ENCODE assay signal across 27 cellular contexts in the genomic region with DNA sequence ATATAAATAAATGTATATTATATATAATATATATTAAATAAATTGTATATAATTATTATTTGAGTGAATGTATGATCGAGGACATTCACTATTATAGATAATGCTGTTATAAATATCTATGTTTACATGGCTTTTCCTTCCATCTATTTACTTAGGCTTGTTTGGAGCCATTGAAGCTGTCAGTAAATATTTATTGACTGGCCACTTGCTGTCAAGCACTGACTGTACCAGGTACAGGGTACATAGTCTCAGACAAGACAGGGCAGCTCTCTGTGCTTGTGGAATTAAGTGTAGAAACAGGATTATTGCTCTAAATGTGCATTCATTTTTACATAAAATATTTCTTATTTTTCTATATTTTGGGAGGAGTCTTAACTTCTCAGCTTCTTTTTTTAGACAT. TPM values are rescaled to one million over a fixed set of nuclear protein-coding genes. Genes with fewer than 3 reads are reported as not detected.
DNase-seq lines count a peak whose midpoint lies in the region; FAIRE-seq and TF ChIP-seq lines count a peak whose summit lies in the region.
"Had no signal": no experiment of that assay in that cellular context is flagged by ENCODE, and none has a peak within 500 bp of the region (broad histone marks: within the 10 kb centered on the region; RNA-seq: fewer than 3 reads in every experiment).

No MANE protein-coding gene starts in this region.

- H3K27ac ChIP-seq in BLaER1 treated with 17β-estradiol and CSF1 and Interleukin-3, amounts not matched to agents 10 nM and 100 nM: no peak overlapping the region
- H3K27ac ChIP-seq in endothelial cell of umbilical vein (ENCODE audit: insufficient read depth, low read depth, low read length) (no peak overlapping the region), muscle layer of colon (ENCODE audit: low read depth, low read length) (peak overlapping the region; percentile 57)

- H2AFZ ChIP-seq in endothelial cell of umbilical vein (ENCODE audit: low read depth, low read length): no peak overlapping the region
- H2AFZ ChIP-seq: GM23248 had no signal

- H3K4me1 Mint-ChIP-seq in activated CD4-positive, alpha-beta T cell treated with anti-CD3 and anti-CD28 coated beads, Interleukin-2, amount 10 ng/mL, durations not matched to agents 7 days and 5 days: peaks cover 30% of the 10 kb centered on the region

- no peak overlapping the region for H3K4me3 Mint-ChIP-seq in activated CD4-positive, alpha-beta T cell treated with anti-CD3 and anti-CD28 coated beads, Interleukin-2, amount 10 ng/mL, durations not matched to agents 7 days and 5 days
- H3K4me3 Mint-ChIP-seq: activated T-cell treated with anti-CD3 and anti-CD28 coated beads, Interleukin-2, amount 50 U/mL, for 4 hours; memory B cell; stimulated activated memory B cell treated with anti-CD40 and anti-IgM and Interleukin-4, amounts not matched to agents 10 μg/mL and 1 μg/mL and 100 μg/mL, for 72 hours; T-helper 1 cell treated with Interleukin-12 subunit alpha and Interleukin-12 subunit beta and Interleukin-4 antibody, amounts not matched to agents 30 μg/mL and 1 μg/mL, for 36 hours had no signal

- H3K36me3 Mint-ChIP-seq in activated CD4-positive, alpha-beta T cell treated with anti-CD3 and anti-CD28 coated beads, Interleukin-2, amount 10 ng/mL, durations not matched to agents 7 days and 5 days (ENCODE audit: low read depth): peaks cover 24% of the 10 kb centered on the region
- H3K36me3 Mint-ChIP-seq: brain had no signal

- no peak overlapping the region for H3K27ac Mint-ChIP-seq in activated CD4-positive, alpha-beta T cell treated with anti-CD3 and anti-CD28 coated beads, Interleukin-2, amount 10 ng/mL, durations not matched to agents 7 days and 5 days
- H3K27ac Mint-ChIP-seq: memory B cell; stimulated activated memory B cell treated with anti-CD40 and anti-IgM and Interleukin-4, amounts not matched to agents 10 μg/mL and 1 μg/mL and 100 μg/mL, for 72 hours had no signal

- no peaks in the 10 kb centered on the region for H3K27me3 ChIP-seq in BLaER1 treated with 17β-estradiol and CSF1 and Interleukin-3, amounts not matched to agents 10 nM and 100 nM
- H3K27me3 ChIP-seq in endothelial cell of umbilical vein (ENCODE audit: control insufficient read depth in 2 of 2, insufficient read depth in 2 of 2, low read length in 2 of 2): no peaks in the 10 kb centered on the region
- no peaks in the 10 kb centered on the region for H3K27me3 ChIP-seq in muscle layer of colon (ENCODE audit: control insufficient read depth in 1 of 2, insufficient read depth in 2 of 2, low read length in 2 of 2)
- H3K27me3 ChIP-seq: adrenal gland, uterus had no signal

- H3K9me3 Mint-ChIP-seq in activated CD4-positive, alpha-beta T cell treated with anti-CD3 and anti-CD28 coated beads, Interleukin-2, amount 10 ng/mL, durations not matched to agents 7 days and 5 days: no peaks in the 10 kb centered on the region
- H3K9me3 Mint-ChIP-seq: activated T-cell treated with anti-CD3 and anti-CD28 coated beads, Interleukin-2, amount 50 U/mL, for 4 hours; brain; memory B cell; stimulated activated memory B cell treated with anti-CD40 and anti-IgM and Interleukin-4, amounts not matched to agents 10 μg/mL and 1 μg/mL and 100 μg/mL, for 72 hours; T-helper 1 cell treated with Interleukin-12 subunit alpha and Interleukin-12 subunit beta and Interleukin-4 antibody, amounts not matched to agents 30 μg/mL and 1 μg/mL, for 36 hours had no signal

- H3K4me2 ChIP-seq in BLaER1 treated with 17β-estradiol and CSF1 and Interleukin-3, amounts not matched to agents 10 nM and 100 nM: peak overlapping the region in 6 of 11 experiments; percentile 7 to 68 (median 45); a peak in 11 of 22 replicates
- H3K4me2 ChIP-seq in endothelial cell of umbilical vein (ENCODE audit: insufficient read depth, low read length): no peak overlapping the region
- H3K4me2 ChIP-seq: SK-N-SH had no signal

- DNase-seq in DMS53 (lab: John Stamatoyannopoulos, UW): peak; percentile 92
- DNase-seq in endothelial cell of umbilical vein (ENCODE audit: low read depth, low spot score): no peak
- no peak for DNase-seq in activated T-cell treated with anti-CD3 and anti-CD28 coated beads, Interleukin-2, amount 50 U/mL, for 1 hour
- no peak for DNase-seq in T-helper 9 cell
- DNase-seq in activated CD4-positive, alpha-beta T cell treated with anti-CD3 and anti-CD28 coated beads, Interleukin-2, amount 10 ng/mL, durations not matched to agents 7 days and 5 days: no peak
- DNase-seq in COLO829 (ENCODE audit: low spot score): no peak
- DNase-seq: activated CD4-positive, alpha-beta T cell treated with anti-CD3 and anti-CD28 coated beads for 48 hours; activated naive CD4-positive, alpha-beta T cell treated with Interleukin-2 at 50 U/mL for 16 hours; activated T-cell treated with anti-CD3 and anti-CD28 coated beads, Interleukin-2, amount 50 U/mL, for 4 hours; adrenal gland; glutamatergic neuron; GM23248; Karpas-422; MV-4-11; NCI-H1436 treated with DMSO at 0.1 percent for 48 hours; NCI-H526 treated with DMSO at 0.1 percent for 48 hours; posterior cingulate gyrus; stimulated activated CD4-positive, alpha-beta T cell treated with anti-CD3 and anti-CD28 coated beads, Interleukin-4, amount 100 ng/mL, for 4 hours; uterus had no signal

- intact Hi-C loops in endothelial cell of umbilical vein (cut with micrococcal nuclease): no loop called here

- no peak for TF ChIP-seq CTCF in endothelial cell of umbilical vein (IDR thresholded peaks at IDR 0.05; ENCODE audit: extremely low read depth in 1 of 2, insufficient read depth in 1 of 2, low read depth in 1 of 2, low read length in 2 of 2)

- CTCF ChIA-PET in endothelial cell of umbilical vein (lab: Charles Lee): interaction anchor here (0.9 kb wide), 1 partner anchor 11 kb away, joined by 3 read pairs; no protein-coding TSS in a partner anchor
- CTCF ChIA-PET in activated CD4-positive, alpha-beta T cell treated with anti-CD3 and anti-CD28 coated beads, Interleukin-2, amount 10 ng/mL, durations not matched to agents 7 days and 5 days (lab: Charles Lee): interaction anchor here (3.3 kb wide), 1 partner anchor 11 kb away, joined by 14 read pairs; no protein-coding TSS in a partner anchor

- H3K4me3 ChIP-seq in BLaER1 treated with 17β-estradiol and CSF1 and Interleukin-3, amounts not matched to agents 10 nM and 100 nM: no peak overlapping the region
- no peak overlapping the region for H3K4me3 ChIP-seq in endothelial cell of umbilical vein (replicated peaks in 1 of 3; ENCODE audit: insufficient read depth in 1 of 3, low read depth in 1 of 3, low read length in 3 of 3)
- peak overlapping the region in 1 of 2 donors; percentile 58 for H3K4me3 ChIP-seq in muscle layer of colon (ENCODE audit: low read depth in 1 of 2, low read length in 2 of 2)
- H3K4me3 ChIP-seq: adrenal gland, GM23248, uterus had no signal

- H3K9ac ChIP-seq in BLaER1 treated with 17β-estradiol and CSF1 and Interleukin-3, amounts not matched to agents 10 nM and 100 nM: no peak overlapping the region
- H3K9ac ChIP-seq in endothelial cell of umbilical vein (replicated peaks; ENCODE audit: extremely low read depth, insufficient read depth, low read length): no peak overlapping the region
- peak overlapping the region; percentile 68 for H3K9ac ChIP-seq in muscle layer of colon (ENCODE audit: low read length)
- H3K9ac ChIP-seq: GM23248, SK-N-SH had no signal

- H4K20me1 ChIP-seq in BLaER1 treated with 17β-estradiol and CSF1 and Interleukin-3, amounts not matched to agents 10 nM and 100 nM: peaks cover 0 to 8% (median 0%) of the 10 kb centered on the region in 11 experiments; a peak in 1 of 22 replicates
- no peaks in the 10 kb centered on the region for H4K20me1 ChIP-seq in endothelial cell of umbilical vein (replicated peaks; ENCODE audit: control insufficient read depth, extremely low read depth, insufficient read depth, low read length)

- FAIRE-seq in endothelial cell of umbilical vein (lab: Jason Lieb, UNC): peak; percentile 8
- FAIRE-seq: GM12892 had no signal

- H3K9me3 ChIP-seq in BLaER1 treated with 17β-estradiol and CSF1 and Interleukin-3, amounts not matched to agents 10 nM and 100 nM (replicated peaks in 1 of 11): no peaks in the 10 kb centered on the region
- no peaks in the 10 kb centered on the region for H3K9me3 ChIP-seq in endothelial cell of umbilical vein (replicated peaks; ENCODE audit: control insufficient read depth, insufficient read depth, low read length)
- H3K9me3 ChIP-seq in muscle layer of colon (ENCODE audit: low read length): no peaks in the 10 kb centered on the region
- H3K9me3 ChIP-seq: adrenal gland, SK-N-SH, uterus had no signal

- H3K36me3 ChIP-seq in BLaER1 treated with 17β-estradiol and CSF1 and Interleukin-3, amounts not matched to agents 10 nM and 100 nM: peaks cover 0 to 36% (median 13%) of the 10 kb centered on the region in 11 experiments; a peak in 8 of 22 replicates
- peaks cover 0 to 12% of the 10 kb centered on the region in 2 experiments for H3K36me3 ChIP-seq in endothelial cell of umbilical vein (ENCODE audit: control insufficient read depth in 2 of 2, extremely low read depth in 1 of 2, insufficient read depth in 2 of 2, low read length in 2 of 2)
- peaks cover 47% of the 10 kb centered on the region for H3K36me3 ChIP-seq in muscle layer of colon (ENCODE audit: insufficient read depth, low read length)
- H3K36me3 ChIP-seq: uterus had no signal

- dilution Hi-C loops in endothelial cell of umbilical vein (cut with MboI; ENCODE audit: extremely low pct_ligation_motif_present, low sequenced_read_pairs): no loop called here

- no peaks in the 10 kb centered on the region for H3K79me2 ChIP-seq in endothelial cell of umbilical vein (ENCODE audit: control insufficient read depth, insufficient read depth, low read length)

- TF ChIP-seq POLR2A in endothelial cell of umbilical vein (IDR thresholded peaks at IDR 0.05; ENCODE audit: low read depth, low read length): no peak

- H3K4me1 ChIP-seq in BLaER1 treated with 17β-estradiol and CSF1 and Interleukin-3, amounts not matched to agents 10 nM and 100 nM: peaks cover 15 to 33% (median 29%) of the 10 kb centered on the region in 10 experiments; a peak in 19 of 20 replicates
- peaks cover 5% of the 10 kb centered on the region for H3K4me1 ChIP-seq in endothelial cell of umbilical vein (ENCODE audit: control insufficient read depth, extremely low read depth, insufficient read depth, low read length)
- peaks cover 16% of the 10 kb centered on the region for H3K4me1 ChIP-seq in muscle layer of colon (ENCODE audit: insufficient read depth, low read length)
- H3K4me1 ChIP-seq: uterus had no signal

- no peaks in the 10 kb centered on the region for H3K9me1 ChIP-seq in endothelial cell of umbilical vein (replicated peaks; ENCODE audit: control insufficient read depth, extremely low read depth, insufficient read depth, low read length)

- no peaks in the 10 kb centered on the region for H3K27me3 Mint-ChIP-seq in activated CD4-positive, alpha-beta T cell treated with anti-CD3 and anti-CD28 coated beads, Interleukin-2, amount 10 ng/mL, durations not matched to agents 7 days and 5 days
- H3K27me3 Mint-ChIP-seq: brain; memory B cell; stimulated activated memory B cell treated with anti-CD40 and anti-IgM and Interleukin-4, amounts not matched to agents 10 μg/mL and 1 μg/mL and 100 μg/mL, for 72 hours had no signal

- POLR2A ChIA-PET in endothelial cell of umbilical vein (lab: Charles Lee): no interaction called here
- POLR2A ChIA-PET in activated CD4-positive, alpha-beta T cell treated with anti-CD3 and anti-CD28 coated beads, Interleukin-2, amount 10 ng/mL, durations not matched to agents 7 days and 5 days (lab: Charles Lee): no interaction called here

- BruUV-seq in endothelial cell of umbilical vein (replicated peaks; lab: Mats Ljungman, UMichigan): no TSS peak

RNA-seq across cellular contexts. Expression of gene FAXDC2, which starts 16.4 kb away (rescaled TPM):
- total RNA-seq in endothelial cell of umbilical vein: 5.8 and 8.3 TPM in 2 replicates
- polyA plus RNA-seq in endothelial cell of umbilical vein: 12.0 and 13.4 TPM in 2 replicates
- 6.5 and 6.9 TPM in 2 replicates for polyA plus RNA-seq in endothelial cell of umbilical vein (2011; cell fraction: cytosol; rRNA removed)
- 11.8 and 15.0 TPM in 2 replicates for polyA plus RNA-seq in endothelial cell of umbilical vein (2011; cell fraction: nucleus; rRNA removed)
- 3.4 and 4.9 TPM in 2 replicates for polyA plus RNA-seq in endothelial cell of umbilical vein (2012)
- polyA minus RNA-seq in endothelial cell of umbilical vein: 23.7 and 32.5 TPM in 2 replicates
- polyA minus RNA-seq in endothelial cell of umbilical vein (2011; cell fraction: cytosol; rRNA and poly(A)+ RNA removed): not detected
- 10.7 and 12.4 TPM in 2 replicates for polyA minus RNA-seq in endothelial cell of umbilical vein (2011; cell fraction: nucleus; rRNA and poly(A)+ RNA removed)
- not detected for total RNA-seq in activated CD4-positive, alpha-beta T cell treated with anti-CD3 and anti-CD28 coated beads, Interleukin-2, amount 10 ng/mL, durations not matched to agents 7 days and 5 days

RNA-seq across cellular contexts. Expression of gene CNOT8, which starts 24.4 kb away (rescaled TPM):
- total RNA-seq in endothelial cell of umbilical vein: 53.7 and 57.0 TPM in 2 replicates
- 34.6 and 42.6 TPM in 2 replicates for polyA plus RNA-seq in endothelial cell of umbilical vein
- polyA plus RNA-seq in endothelial cell of umbilical vein (2011; cell fraction: cytosol; rRNA removed): 47.8 and 48.2 TPM in 2 replicates
- polyA plus RNA-seq in endothelial cell of umbilical vein (2011; cell fraction: nucleus; rRNA removed): 56.0 and 61.1 TPM in 2 replicates
- 40.6 and 55.9 TPM in 2 replicates for polyA plus RNA-seq in endothelial cell of umbilical vein (2012)
- polyA minus RNA-seq in endothelial cell of umbilical vein: 62.7 and 64.2 TPM in 2 replicates
- 32.9 TPM for polyA minus RNA-seq in endothelial cell of umbilical vein (2011; cell fraction: cytosol; rRNA and poly(A)+ RNA removed)
- polyA minus RNA-seq in endothelial cell of umbilical vein (2011; cell fraction: nucleus; rRNA and poly(A)+ RNA removed): 23.5 and 24.0 TPM in 2 replicates
- total RNA-seq in activated CD4-positive, alpha-beta T cell treated with anti-CD3 and anti-CD28 coated beads, Interleukin-2, amount 10 ng/mL, durations not matched to agents 7 days and 5 days: 10 to 100 TPM; 78.7 to 84.7 TPM
